In the genomic region with DNA sequence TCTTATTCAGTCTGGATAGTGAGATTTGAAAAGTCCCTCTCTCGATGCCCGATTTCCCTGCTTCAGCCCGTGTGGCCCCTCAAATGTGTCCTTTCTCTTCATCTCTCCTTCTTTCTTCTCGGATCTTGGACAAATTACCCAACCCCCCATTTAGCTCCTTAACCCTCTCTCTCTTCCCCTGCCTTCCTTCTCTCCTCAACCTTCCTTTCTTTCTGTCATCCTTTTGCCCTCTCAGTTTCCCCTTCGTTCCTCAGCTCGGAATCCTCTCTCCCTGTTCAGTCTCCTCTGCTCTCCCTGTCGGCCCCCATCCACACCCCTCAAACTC, we compare ENCODE assay signal across 8 cellular contexts. TPM values are rescaled to one million over a fixed set of nuclear protein-coding genes. Genes with fewer than 3 reads are reported as not detected.
DNase-seq lines count a peak whose midpoint lies in the region; ATAC-seq and TF ChIP-seq lines count a peak whose summit lies in the region.

No MANE protein-coding gene starts in this region.

- ATAC-seq in heart left ventricle (no peak), left ventricle myocardium superior (no peak), GM21526 (IDR thresholded peaks at IDR 0.05; ENCODE audit: low FRiP score, unreplicated experiment) (no peak)

- DNase-seq in heart left ventricle (no peak), left ventricle myocardium superior (no peak), choroid plexus epithelial cell (ENCODE audit: low read depth) (no peak), uterus (no peak), activated gamma-delta T cell (lab: John Stamatoyannopoulos, UW) (no peak), NCI-H345 (lab: John Stamatoyannopoulos, UW) (no peak)

- H3K27me3 ChIP-seq in heart left ventricle (no peaks in the 10 kb centered on the region), uterus (no peaks in the 10 kb centered on the region)

- H3K36me3 ChIP-seq in heart left ventricle = no peaks in the 10 kb centered on the region
- H3K36me3 ChIP-seq in mesodermal cell (ENCODE audit: control insufficient read depth, insufficient read depth, low read length) = no peaks in the 10 kb centered on the region
- no peaks in the 10 kb centered on the region for H3K36me3 ChIP-seq in uterus

- TF ChIP-seq CTCF in heart left ventricle (IDR thresholded peaks at IDR 0.05) (no peak), choroid plexus epithelial cell (conservative IDR thresholded peaks at IDR 0.05; ENCODE audit: low read depth, low read length) (no peak), uterus (IDR thresholded peaks at IDR 0.05) (no peak)

- H3K4me3 ChIP-seq in heart left ventricle = peak overlapping the region; percentile 24 to 86 (median 68)
- peak overlapping the region; percentile 88 for H3K4me3 ChIP-seq in choroid plexus epithelial cell (ENCODE audit: low read depth, low read length)
- peak overlapping the region; percentile 50 for H3K4me3 ChIP-seq in mesodermal cell (ENCODE audit: extremely low read depth, insufficient read depth, low read length, poor library complexity, severe bottlenecking)
- peak overlapping the region; percentile 47 to 49 for H3K4me3 ChIP-seq in uterus

- H3K9me3 ChIP-seq in heart left ventricle = no peaks in the 10 kb centered on the region
- no peaks in the 10 kb centered on the region for H3K9me3 ChIP-seq in mesodermal cell (ENCODE audit: control insufficient read depth, low read length)
- H3K9me3 ChIP-seq in uterus = no peaks in the 10 kb centered on the region

- H3K27ac ChIP-seq in heart left ventricle = peak overlapping the region; percentile 53 to 96 (median 88)
- peak overlapping the region; percentile 92 for H3K27ac ChIP-seq in mesodermal cell (ENCODE audit: low read depth, low read length, severe bottlenecking)
- peak overlapping the region; percentile 96 to 97 for H3K27ac ChIP-seq in uterus

- WGBS in heart left ventricle, 4 donors = 1 to 2% (median 2%) methylated on average over 7 of the region's 7 CpGs
- WGBS in mesodermal cell (ENCODE audit: insufficient coverage in 2 of 2), 2 experiments = 0 to 3% methylated on average over 7 of the region's 7 CpGs

- TF ChIP-seq POLR2A in heart left ventricle (IDR thresholded peaks at IDR 0.05) (no peak), uterus (IDR thresholded peaks at IDR 0.05) (no peak)

- H3K4me1 ChIP-seq in heart left ventricle (peaks cover 0 to 38% (median 13%) of the 10 kb centered on the region in 12 donors), mesodermal cell (ENCODE audit: control insufficient read depth, insufficient read depth, low read length, poor library complexity, severe bottlenecking) (peaks cover 55% of the 10 kb centered on the region), uterus (peaks cover 0 to 4% of the 10 kb centered on the region in 2 donors)

- intact Hi-C loops in heart left ventricle (cut with DNase I) = loop anchor here in 5 of 10 donors (2.0 to 10.0 kb wide), 6 partner anchors 34 to 141 kb away; partner anchors contain the start of genes CBX5 (in 2 of the 5), COPZ1 (in 2 of the 5) and HNRNPA1 (in 2 of the 5)
- intact Hi-C loops in left ventricle myocardium superior (cut with micrococcal nuclease) = no loop called here
- intact Hi-C loops in uterus (cut with DNase I; ENCODE audit: low total_unique reads) = no loop called here

RNA-seq across cellular contexts. Expression of gene GPR84, which starts 5.7 kb away (rescaled TPM):
- total RNA-seq in heart left ventricle = 1 to 10 TPM in 2 of 9 donors, under 1 TPM in 2, not detected in 5; 0.21 to 4.4 (median 0.94) TPM
- under 1 TPM in 1 of 2 donors, not detected in 1; 0.37 TPM for polyA plus RNA-seq in heart left ventricle
- not detected for total RNA-seq in left ventricle myocardium superior
- polyA plus RNA-seq in mesodermal cell (2013, experiment 1 of 2) = 0.26 TPM
- not detected for polyA plus RNA-seq in mesodermal cell (2013, experiment 2 of 2)
- under 1 TPM in 2 of 4 donors, not detected in 2; 0.21 to 0.27 TPM for total RNA-seq in uterus

RNA-seq across cellular contexts. Expression of gene ZNF385A, which starts 26.0 kb away (rescaled TPM):
- total RNA-seq in heart left ventricle (10 to 100 TPM in 4 of 9 donors, 1 to 10 TPM in 5; 3.6 to 22.7 (median 6.7) TPM), left ventricle myocardium superior (7.7 TPM), uterus (10 to 100 TPM in 1 of 4 donors, 1 to 10 TPM in 1, under 1 TPM in 2; 0.26 to 16.9 (median 3.2) TPM)
- 1 to 10 TPM; 5.3 TPM for polyA plus RNA-seq in heart left ventricle
- polyA plus RNA-seq in mesodermal cell (2013, experiment 1 of 2) = 24.9 TPM
- 22.0 TPM for polyA plus RNA-seq in mesodermal cell (2013, experiment 2 of 2)

RNA-seq across cellular contexts. Expression of gene COPZ1, which starts 33.7 kb away (rescaled TPM):
- total RNA-seq in heart left ventricle (100 to 1,000 TPM; 112 to 146 (median 125) TPM), left ventricle myocardium superior (114 TPM), uterus (100 to 1,000 TPM in 3 of 4 donors, 10 to 100 TPM in 1; 32.3 to 141 (median 120) TPM)
- polyA plus RNA-seq in heart left ventricle = 100 to 1,000 TPM in 1 of 2 donors, 10 to 100 TPM in 1; 77.3 to 142 TPM
- 140 TPM for polyA plus RNA-seq in mesodermal cell (2013, experiment 1 of 2)
- polyA plus RNA-seq in mesodermal cell (2013, experiment 2 of 2) = 140 TPM

RNA-seq across cellular contexts. Expression of gene NFE2, which starts 57.8 kb away (rescaled TPM):
- total RNA-seq in heart left ventricle = 1 to 10 TPM in 2 of 9 donors, under 1 TPM in 5, not detected in 2; 0.21 to 1.7 (median 0.63) TPM
- under 1 TPM; 0.38 to 0.51 TPM for polyA plus RNA-seq in heart left ventricle
- 0.74 TPM for total RNA-seq in left ventricle myocardium superior
- polyA plus RNA-seq in mesodermal cell (2013, experiment 1 of 2) = 1.5 TPM
- 1.7 TPM for polyA plus RNA-seq in mesodermal cell (2013, experiment 2 of 2)
- total RNA-seq in uterus = 1 to 10 TPM in 1 of 4 donors, under 1 TPM in 1, not detected in 2; 0.40 to 1.2 TPM
